Comparison of ENCODE assay signal across 11 cellular contexts in the genomic region with DNA sequence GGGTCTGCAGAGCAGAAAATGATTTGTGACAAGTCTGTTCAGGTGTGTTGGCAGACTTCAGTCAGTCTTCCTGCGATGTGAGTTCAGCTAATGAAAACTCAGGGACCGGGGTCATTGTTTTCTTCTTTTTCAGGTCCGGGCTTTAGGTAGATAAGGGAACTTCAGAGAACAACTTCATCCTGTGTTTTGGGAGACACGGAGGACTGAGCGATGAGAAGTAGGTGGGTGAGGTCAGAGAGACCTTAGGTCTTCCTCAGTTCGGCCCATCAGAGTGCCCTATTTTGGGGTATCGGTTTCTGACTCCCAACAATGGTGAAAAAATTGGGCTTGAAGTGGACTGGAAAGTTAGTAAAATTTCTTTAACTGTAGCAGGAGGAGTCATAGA.
DNase-seq lines count a peak whose midpoint lies in the region; ATAC-seq, FAIRE-seq and TF ChIP-seq lines count a peak whose summit lies in the region.
"Had no signal": no experiment of that assay in that cellular context is flagged by ENCODE, and none has a peak within 500 bp of the region (broad histone marks: within the 10 kb centered on the region; RNA-seq: fewer than 3 reads in every experiment).

No MANE protein-coding gene starts in this region.

- H4K20me1 ChIP-seq in GM12878 (ENCODE audit: control insufficient read depth, insufficient read depth): no peaks in the 10 kb centered on the region

- in situ Hi-C loops in GM12878 (cut with MboI): no loop called here

- peak overlapping the region; percentile 99 for H3K4me2 ChIP-seq in GM12878 (ENCODE audit: control insufficient read depth, insufficient read depth)
- H3K4me2 ChIP-seq: SK-N-SH had no signal

- H3K79me2 ChIP-seq in GM12878 (ENCODE audit: control insufficient read depth, insufficient read depth, low read length): no peaks in the 10 kb centered on the region

- H3K36me3 ChIP-seq in GM12878 (ENCODE audit: control insufficient read depth in 2 of 2, insufficient read depth in 2 of 2, low read length in 1 of 2): no peaks in the 10 kb centered on the region

- H3K4me1 ChIP-seq in GM12878 (ENCODE audit: control insufficient read depth, insufficient read depth, low read length): peaks cover 31% of the 10 kb centered on the region

- TF ChIP-seq EP300 in GM12878 (IDR thresholded peaks at IDR 0.05; ENCODE audit: borderline replicate concordance in 1 of 2, control insufficient read depth in 1 of 2, low read depth in 2 of 2, low read length in 2 of 2): no peak

- TSS peak; percentile 100 for BruUV-seq in GM12878 (replicated peaks; lab: Mats Ljungman, UMichigan)

- ATAC-seq in GM18498 (IDR thresholded peaks at IDR 0.05; ENCODE audit: unreplicated experiment): peak; percentile 41
- peak; percentile 16 for ATAC-seq in GM21447 (IDR thresholded peaks at IDR 0.05; ENCODE audit: unreplicated experiment)
- peak; percentile 19 for ATAC-seq in HG03066 (IDR thresholded peaks at IDR 0.05; ENCODE audit: low read depth, unreplicated experiment)
- peak; percentile 64 for ATAC-seq in GM12878
- ATAC-seq in GM21619 (IDR thresholded peaks at IDR 0.05; ENCODE audit: unreplicated experiment): no peak

- TF ChIP-seq RAD21 in GM12878 (IDR thresholded peaks at IDR 0.05; ENCODE audit: insufficient read depth, low read depth, low read length): no peak

- H3K9ac ChIP-seq in GM12878 (ENCODE audit: control insufficient read depth, insufficient read depth, low read length): peak overlapping the region; percentile 88
- H3K9ac ChIP-seq: SK-N-SH had no signal

- peak overlapping the region; percentile 81 for H2AFZ ChIP-seq in GM12878 (ENCODE audit: control insufficient read depth, low read depth, low read length)

- DNase-seq in GM12878 (ENCODE audit: low read depth, low spot score) (peak; percentile 19), DMS 273 treated with DMSO at 0.1 percent for 48 hours (lab: John Stamatoyannopoulos, UW) (no peak), SW480 (ENCODE audit: low spot score) (no peak), NCI-H1417 treated with DMSO at 0.1 percent for 48 hours (lab: John Stamatoyannopoulos, UW) (no peak)
- DNase-seq: activated CD4-positive, alpha-beta T cell treated with anti-CD3 and anti-CD28 coated beads, Interleukin-2, amount 50 U/mL, for 48 hours; NCI-H524; SK-N-SH had no signal

- no peaks in the 10 kb centered on the region for H3K27me3 ChIP-seq in GM12878 (replicated peaks in 1 of 2; ENCODE audit: control insufficient read depth in 2 of 2, insufficient read depth in 2 of 2, low read length in 1 of 2)

- POLR2A ChIA-PET in GM12878 (lab: Charles Lee): interaction anchor here (0.6 to 6.7 kb wide), 9 partner anchors 11 to 1405 kb away, joined by 3 to 76 read pairs (median 4); no protein-coding TSS in a partner anchor

- no peak for TF ChIP-seq POLR2A in GM12878 (IDR thresholded peaks at IDR 0.05; ENCODE audit: low read depth, low read length)

- no peak for TF ChIP-seq CTCF in GM12878 (IDR thresholded peaks at IDR 0.05 in 2 of 3, conservative IDR thresholded peaks at IDR 0.05 in 1 of 3; ENCODE audit: control insufficient read depth in 2 of 3, extremely low read depth in 1 of 3, insufficient read depth in 1 of 3, low read depth in 3 of 3, low read length in 3 of 3)

- CTCF ChIA-PET in GM12878 (lab: Yijun Ruan, JAX): interaction anchor here (0.7 to 2.9 kb wide), 14 partner anchors 12 to 440 kb away, joined by 3 to 23 read pairs (median 5); a partner anchor contains a TSS

- H3K9me3 ChIP-seq in GM12878 (replicated peaks; ENCODE audit: control insufficient read depth, insufficient read depth, low read length): peaks cover 7% of the 10 kb centered on the region; the same call in 2 of the 3 replicates
- H3K9me3 ChIP-seq: SK-N-SH had no signal

- intact Hi-C loops in GM12878 (cut with micrococcal nuclease; ENCODE audit: unreplicated experiment): loop anchor here (1.0 to 2.0 kb wide), 3 partner anchors 15 to 38 kb away; no protein-coding TSS in a partner anchor

- SMC1A ChIA-PET in GM12878 (lab: Charles Lee; ENCODE audit: uncharacterized antibody, unreplicated experiment): interaction anchor here (0.7 to 6.1 kb wide), 15 partner anchors 11 to 440 kb away, joined by 3 to 95 read pairs (median 4); no protein-coding TSS in a partner anchor

- RAD21 ChIA-PET in GM12878 (lab: Charles Lee; ENCODE audit: unreplicated experiment): interaction anchor here (1.0 to 6.2 kb wide), 13 partner anchors 13 to 441 kb away, joined by 3 to 143 read pairs (median 5); a partner anchor contains a TSS

- peak overlapping the region; percentile 50; the same call in 1 of the 2 replicates for H3K4me3 ChIP-seq in GM12878

- FAIRE-seq in GM12878 (lab: Jason Lieb, UNC): no peak

- peak overlapping the region; percentile 99 for H3K27ac ChIP-seq in GM12878 (ENCODE audit: control insufficient read depth, insufficient read depth)

- under 1% methylated on average over 7 of the region's 7 CpGs for WGBS in GM12878 (ENCODE audit: insufficient coverage, insufficient replicate concordance, low lambda C conversion rate, missing lambda C conversion rate)

TF ChIP-seq in GM12878, 131 proteins besides CTCF, POLR2A, EP300 and RAD21:
- TF ChIP-seq TARDBP (IDR thresholded peaks at IDR 0.05; ENCODE audit: borderline replicate concordance) (0 out of 2 replicates have a peak, but pooled peaks have one; percentile 17), ZSCAN29 (IDR thresholded peaks at IDR 0.05) (no peak)
- TF ChIP-seq, protein P1, sequence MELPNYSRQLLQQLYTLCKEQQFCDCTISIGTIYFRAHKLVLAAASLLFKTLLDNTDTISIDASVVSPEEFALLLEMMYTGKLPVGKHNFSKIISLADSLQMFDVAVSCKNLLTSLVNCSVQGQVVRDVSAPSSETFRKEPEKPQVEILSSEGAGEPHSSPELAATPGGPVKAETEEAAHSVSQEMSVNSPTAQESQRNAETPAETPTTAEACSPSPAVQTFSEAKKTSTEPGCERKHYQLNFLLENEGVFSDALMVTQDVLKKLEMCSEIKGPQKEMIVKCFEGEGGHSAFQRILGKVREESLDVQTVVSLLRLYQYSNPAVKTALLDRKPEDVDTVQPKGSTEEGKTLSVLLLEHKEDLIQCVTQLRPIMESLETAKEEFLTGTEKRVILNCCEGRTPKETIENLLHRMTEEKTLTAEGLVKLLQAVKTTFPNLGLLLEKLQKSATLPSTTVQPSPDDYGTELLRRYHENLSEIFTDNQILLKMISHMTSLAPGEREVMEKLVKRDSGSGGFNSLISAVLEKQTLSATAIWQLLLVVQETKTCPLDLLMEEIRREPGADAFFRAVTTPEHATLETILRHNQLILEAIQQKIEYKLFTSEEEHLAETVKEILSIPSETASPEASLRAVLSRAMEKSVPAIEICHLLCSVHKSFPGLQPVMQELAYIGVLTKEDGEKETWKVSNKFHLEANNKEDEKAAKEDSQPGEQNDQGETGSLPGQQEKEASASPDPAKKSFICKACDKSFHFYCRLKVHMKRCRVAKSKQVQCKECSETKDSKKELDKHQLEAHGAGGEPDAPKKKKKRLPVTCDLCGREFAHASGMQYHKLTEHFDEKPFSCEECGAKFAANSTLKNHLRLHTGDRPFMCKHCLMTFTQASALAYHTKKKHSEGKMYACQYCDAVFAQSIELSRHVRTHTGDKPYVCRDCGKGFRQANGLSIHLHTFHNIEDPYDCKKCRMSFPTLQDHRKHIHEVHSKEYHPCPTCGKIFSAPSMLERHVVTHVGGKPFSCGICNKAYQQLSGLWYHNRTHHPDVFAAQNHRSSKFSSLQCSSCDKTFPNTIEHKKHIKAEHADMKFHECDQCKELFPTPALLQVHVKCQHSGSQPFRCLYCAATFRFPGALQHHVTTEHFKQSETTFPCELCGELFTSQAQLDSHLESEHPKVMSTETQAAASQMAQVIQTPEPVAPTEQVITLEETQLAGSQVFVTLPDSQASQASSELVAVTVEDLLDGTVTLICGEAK (IDR thresholded peaks at IDR 0.05; ENCODE audit: borderline replicate concordance): 0 out of 2 replicates have a peak, but pooled peaks have one; percentile 17
TF ChIP-seq in GM12878: peak in this region for 2.
